Comparison of ENCODE assay signal across 11 cellular contexts in genomic region chr17:3412216-3412615, GRCh38. TPM values are rescaled to one million over a fixed set of nuclear protein-coding genes. Genes with fewer than 3 reads are reported as not detected.
"Had no signal": no experiment of that assay in that cellular context is flagged by ENCODE, and none has a peak within 500 bp of the region (broad histone marks: within the 10 kb centered on the region; RNA-seq: fewer than 3 reads in every experiment).

No MANE protein-coding gene starts in this region.

RNA-seq across cellular contexts. Expression of gene OR3A3, which starts 1.0 kb away (rescaled TPM):
- total RNA-seq: OCI-LY7, PC-3, PC-9, Peyer's patch, Right ventricle myocardium inferior, Right ventricle myocardium superior, RPMI7951, SJCRH30, SJSA1, SK-MEL-5 had no signal
- polyA plus RNA-seq: SK-N-SH had no signal

RNA-seq across cellular contexts. Expression of gene OR1E1, which starts 14.0 kb away (rescaled TPM):
- total RNA-seq: OCI-LY7, PC-3, PC-9, Peyer's patch, Right ventricle myocardium inferior, Right ventricle myocardium superior, RPMI7951, SJSA1, SK-MEL-5 had no signal
- polyA plus RNA-seq: SK-N-SH had no signal

RNA-seq across cellular contexts. Expression of gene OR1E2, which starts 21.4 kb away (rescaled TPM):
- total RNA-seq: OCI-LY7, PC-3, PC-9, Peyer's patch, Right ventricle myocardium inferior, Right ventricle myocardium superior, RPMI7951, SJSA1, SK-MEL-5 had no signal
- polyA plus RNA-seq: SK-N-SH had no signal

RNA-seq across cellular contexts. Expression of gene OR3A2, which starts 26.1 kb away (rescaled TPM):
- total RNA-seq: OCI-LY7, PC-3, PC-9, Peyer's patch, RPMI7951, SJSA1, SK-MEL-5 had no signal
- polyA plus RNA-seq: SK-N-SH had no signal

RNA-seq across cellular contexts. Expression of gene SPATA22, which starts 59.4 kb away (rescaled TPM):
- total RNA-seq: OCI-LY7, PC-3, PC-9, Peyer's patch, RPMI7951, SJSA1, SK-MEL-5 had no signal
- polyA plus RNA-seq: SK-N-SH had no signal
